ENCODE assay signal across 8 cellular contexts in the genomic region with DNA sequence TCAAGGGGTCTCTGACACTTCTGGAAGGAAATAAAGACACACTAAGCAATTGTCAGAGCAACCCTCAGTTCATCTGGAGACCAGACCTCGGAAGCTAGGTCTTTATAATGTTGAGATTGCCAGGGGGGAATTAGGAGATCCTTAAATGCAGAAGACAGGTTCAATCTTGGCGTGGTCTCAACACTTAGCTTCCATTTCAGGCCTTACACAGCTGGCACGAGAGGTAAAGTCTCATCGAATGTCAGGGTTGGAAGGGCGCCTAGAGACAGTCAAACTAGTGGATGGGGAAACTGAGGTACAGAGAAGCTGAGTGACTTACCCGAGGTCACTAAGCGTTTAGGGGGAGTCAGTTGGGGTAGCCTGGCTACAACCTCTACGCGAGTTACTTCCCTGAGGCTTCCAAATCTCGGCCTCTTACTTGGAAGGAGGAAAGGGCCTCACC. TPM values are rescaled to one million over a fixed set of nuclear protein-coding genes. Genes with fewer than 3 reads are reported as not detected.
DNase-seq lines count a peak whose midpoint lies in the region; ATAC-seq and TF ChIP-seq lines count a peak whose summit lies in the region.

No MANE protein-coding gene starts in this region.

- H3K79me2 ChIP-seq in Karpas-422 (ENCODE audit: low read length): no peaks in the 10 kb centered on the region

- no peaks in the 10 kb centered on the region for H3K27me3 ChIP-seq in CD4-positive, CD25-positive, alpha-beta regulatory T cell (ENCODE audit: control insufficient read depth, insufficient read depth, low read length)
- H3K27me3 ChIP-seq in Karpas-422 (ENCODE audit: low read length) (no peaks in the 10 kb centered on the region), dorsolateral prefrontal cortex (no peaks in the 10 kb centered on the region)

- H3K4me1 ChIP-seq in CD4-positive, CD25-positive, alpha-beta regulatory T cell (ENCODE audit: control insufficient read depth, insufficient read depth, low read length, poor library complexity, severe bottlenecking): peaks cover 37% of the 10 kb centered on the region
- peaks cover 22% of the 10 kb centered on the region for H3K4me1 ChIP-seq in Karpas-422 (ENCODE audit: low read length)

- H4K20me1 ChIP-seq in Karpas-422 (ENCODE audit: insufficient read depth, low read depth, low read length): peaks cover 5% of the 10 kb centered on the region; the same call in 1 of the 2 replicates

- no peak for TF ChIP-seq CTCF in dorsolateral prefrontal cortex (IDR thresholded peaks at IDR 0.05 in 54 of 56, conservative IDR thresholded peaks at IDR 0.05 in 2 of 56; ENCODE audit: low read depth in 1 of 56, partially characterized antibody in 56 of 56)
- no peak for TF ChIP-seq CTCF in neural crest cell (conservative IDR thresholded peaks at IDR 0.05)

- H3K36me3 Mint-ChIP-seq in CD4-positive, CD25-positive, alpha-beta regulatory T cell: peaks cover 15% of the 10 kb centered on the region
- H3K36me3 Mint-ChIP-seq in neural crest cell (ENCODE audit: low read depth): no peaks in the 10 kb centered on the region

- H3K9me3 Mint-ChIP-seq in CD4-positive, CD25-positive, alpha-beta regulatory T cell: no peaks in the 10 kb centered on the region
- H3K9me3 Mint-ChIP-seq in neural crest cell: no peaks in the 10 kb centered on the region

- intact Hi-C loops in dorsolateral prefrontal cortex (cut with DNase I): loop anchor here in 1 of 2 donors (10.0 kb wide), 1 partner anchor 271 kb away; a partner anchor contains a TSS

- H2AFZ ChIP-seq in Karpas-422 (ENCODE audit: low read length): peak overlapping the region; percentile 96

- H3K27me3 Mint-ChIP-seq in CD4-positive, CD25-positive, alpha-beta regulatory T cell: no peaks in the 10 kb centered on the region
- no peaks in the 10 kb centered on the region for H3K27me3 Mint-ChIP-seq in neural crest cell (ENCODE audit: low read depth)

- H3K36me3 ChIP-seq in CD4-positive, CD25-positive, alpha-beta regulatory T cell (ENCODE audit: control insufficient read depth, insufficient read depth, low read length): peaks cover 5% of the 10 kb centered on the region
- H3K36me3 ChIP-seq in Karpas-422 (ENCODE audit: insufficient read depth, low read length): no peaks in the 10 kb centered on the region

- no peak for DNase-seq in CD4-positive, CD25-positive, alpha-beta regulatory T cell
- DNase-seq in Karpas-422 (no peak), dorsolateral prefrontal cortex (no peak), neural crest cell (ENCODE audit: low read depth, low spot score) (no peak), middle frontal gyrus (ENCODE audit: extremely low spot score, low spot score) (no peak), NCI-H187 treated with DMSO at 0.1 percent for 48 hours (lab: John Stamatoyannopoulos, UW) (no peak)

- peak overlapping the region; percentile 87 to 100 (median 96) for H3K4me3 Mint-ChIP-seq in CD4-positive, CD25-positive, alpha-beta regulatory T cell
- H3K4me3 Mint-ChIP-seq in neural crest cell: peak overlapping the region; percentile 87

- H3K27ac Mint-ChIP-seq in CD4-positive, CD25-positive, alpha-beta regulatory T cell: peak overlapping the region; percentile 87 to 95 (median 92)
- peak overlapping the region; percentile 95 for H3K27ac Mint-ChIP-seq in neural crest cell (ENCODE audit: unreplicated experiment)

- H3K4me3 ChIP-seq in CD4-positive, CD25-positive, alpha-beta regulatory T cell (ENCODE audit: low read depth, low read length): peak overlapping the region; percentile 78
- H3K4me3 ChIP-seq in Karpas-422 (ENCODE audit: low read length) (peak overlapping the region; percentile 72), dorsolateral prefrontal cortex (peak overlapping the region; percentile 49 to 85 (median 70))

- H3K9me3 ChIP-seq in CD4-positive, CD25-positive, alpha-beta regulatory T cell (ENCODE audit: control insufficient read depth in 2 of 2, low read length in 2 of 2): no peaks in the 10 kb centered on the region
- no peaks in the 10 kb centered on the region for H3K9me3 ChIP-seq in Karpas-422 (ENCODE audit: low read length)

- no peaks in the 10 kb centered on the region for H3K9me2 ChIP-seq in Karpas-422 (replicated peaks; ENCODE audit: insufficient read depth, low read length)

- peak overlapping the region; percentile 71 for H3K9ac ChIP-seq in Karpas-422 (ENCODE audit: low read length)

- H3K27ac ChIP-seq in CD4-positive, CD25-positive, alpha-beta regulatory T cell (ENCODE audit: insufficient read depth, low read length, poor library complexity, severe bottlenecking): peak overlapping the region; percentile 77
- H3K27ac ChIP-seq in Karpas-422 (ENCODE audit: low read length): no peak overlapping the region
- peak overlapping the region in 26 of 59 donors; percentile 2 to 82 (median 32) for H3K27ac ChIP-seq in dorsolateral prefrontal cortex

- ATAC-seq in CD4-positive, CD25-positive, alpha-beta regulatory T cell (ENCODE audit: low read depth in 2 of 2): no peak
- ATAC-seq in HG03432 (IDR thresholded peaks at IDR 0.05; ENCODE audit: unreplicated experiment) (no peak), HG03045 (IDR thresholded peaks at IDR 0.05; ENCODE audit: unreplicated experiment) (no peak)

- H3K4me1 Mint-ChIP-seq in CD4-positive, CD25-positive, alpha-beta regulatory T cell: peaks cover 19 to 48% (median 37%) of the 10 kb centered on the region in 4 donors
- H3K4me1 Mint-ChIP-seq in neural crest cell: peaks cover 38% of the 10 kb centered on the region

- peak overlapping the region; percentile 75 for H3K4me2 ChIP-seq in Karpas-422 (ENCODE audit: low read depth, low read length, poor library complexity, severe bottlenecking)

RNA-seq across cellular contexts. Expression of a gene that starts 0.6 kb away (rescaled TPM):
- total RNA-seq in CD4-positive, CD25-positive, alpha-beta regulatory T cell: 309 TPM
- 100 to 1,000 TPM; 118 to 163 (median 140) TPM for polyA plus RNA-seq in CD4-positive, CD25-positive, alpha-beta regulatory T cell
- 17.3 and 17.5 TPM in 2 replicates for total RNA-seq in Karpas-422 (2014; rRNA removed; shearing (Covaris generic); ENCODE audit: low replicate concordance)
- total RNA-seq in dorsolateral prefrontal cortex: 10 to 100 TPM; 17.4 to 59.1 (median 38.8) TPM
- 108 and 119 TPM in 2 replicates for total RNA-seq in neural crest cell
